Comparison of ENCODE assay signal across 8 cellular contexts in the genomic region with DNA sequence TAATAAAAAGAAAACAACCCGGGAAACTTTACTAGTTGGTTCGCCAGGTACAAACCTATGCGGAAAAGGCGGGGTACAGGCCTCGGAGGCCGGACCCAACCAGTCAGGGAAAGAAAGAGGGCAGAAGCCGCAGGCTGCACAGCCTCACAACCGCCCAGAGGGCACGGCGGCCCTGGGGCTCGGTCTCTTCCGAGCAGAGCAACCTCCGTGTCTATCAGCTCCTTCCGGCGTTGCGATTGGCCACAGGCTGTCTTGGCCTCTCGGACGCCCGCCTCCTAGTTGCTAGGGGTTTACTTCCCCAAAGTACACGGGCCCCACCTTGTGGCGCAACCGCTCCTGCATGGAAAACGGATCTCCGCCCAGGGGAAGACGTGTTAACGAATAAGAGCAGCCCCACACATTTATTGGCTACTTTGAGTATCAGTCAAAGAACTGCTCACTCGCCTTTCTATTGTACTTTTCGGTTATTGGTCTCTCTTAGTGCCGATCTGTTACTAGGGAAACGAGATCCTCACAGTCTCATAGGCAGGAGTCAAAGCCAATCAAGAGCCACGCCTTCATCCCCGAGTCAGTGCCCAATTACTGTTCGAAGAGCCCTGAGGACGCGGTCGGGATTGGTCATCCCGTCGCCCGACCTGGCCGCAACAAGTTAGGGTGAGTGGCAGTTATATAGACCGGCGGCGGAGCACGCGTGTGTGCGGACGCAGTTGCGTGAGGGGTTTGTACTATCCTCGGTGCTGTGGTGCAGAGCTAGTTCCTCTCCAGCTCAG. TPM values are rescaled to one million over a fixed set of nuclear protein-coding genes. Genes with fewer than 3 reads are reported as not detected.
DNase-seq lines count a peak whose midpoint lies in the region; ATAC-seq, FAIRE-seq and TF ChIP-seq lines count a peak whose summit lies in the region.

G3BP1 (plus strand) TSS at position 696 of the 770 bp plus-strand sequence. CDS start 14,667 bp downstream, outside the sequence.

- H3K23ac ChIP-seq in trophoblast cell (ENCODE audit: low read length): no peak within 1 kb of the TSS

- H2AFZ ChIP-seq in trophoblast cell (ENCODE audit: insufficient read depth, low read length, poor library complexity): peak within 1 kb of the TSS; percentile 96

- DNase-seq in GM12892 (ENCODE audit: insufficient read length) (peak; percentile 89), NCI-H146 (lab: John Stamatoyannopoulos, UW) (peak; percentile 99), T-helper 1 cell (peak; percentile 98 to 100 (median 99)), adrenal gland (peak; percentile 100), cardiac septum (ENCODE audit: low spot score) (peak; percentile 100), trophoblast cell (peak; percentile 100), transverse colon (peak; percentile 100)

- TF ChIP-seq EP300 in transverse colon (IDR thresholded peaks at IDR 0.05; ENCODE audit: low read depth): no peak

- H3K36me3 ChIP-seq in adrenal gland (replicated peaks in 1 of 2): no peaks in the 10 kb centered on the region
- H3K36me3 ChIP-seq in trophoblast cell (ENCODE audit: control insufficient read depth in 1 of 2, insufficient read depth in 2 of 2, low read length in 2 of 2): no peaks in the 10 kb centered on the region
- no peaks in the 10 kb centered on the region for H3K36me3 ChIP-seq in transverse colon

- H2BK5ac ChIP-seq in trophoblast cell (ENCODE audit: low read depth, low read length, poor library complexity): peak within 1 kb of the TSS; percentile 96

- peak within 1 kb of the TSS; percentile 12 to 83 (median 81) for H3K4me3 ChIP-seq in adrenal gland
- peak within 1 kb of the TSS; percentile 99 for H3K4me3 ChIP-seq in trophoblast cell (ENCODE audit: low read depth, low read length)
- peak within 1 kb of the TSS; percentile 68 to 86 (median 78) for H3K4me3 ChIP-seq in transverse colon

- H2AK5ac ChIP-seq in trophoblast cell (ENCODE audit: low read length): peak within 1 kb of the TSS; percentile 91

- peaks cover 23% of the 10 kb centered on the region for H3K79me2 ChIP-seq in trophoblast cell (ENCODE audit: control insufficient read depth, insufficient read depth, low read length, poor library complexity)

- H4K91ac ChIP-seq in trophoblast cell (ENCODE audit: low read depth, low read length): peak within 1 kb of the TSS; percentile 99

- in situ Hi-C loops in transverse colon (cut with MboI; ENCODE audit: low pct_ligation_motif_present in 1 of 4, low pct_unique_long_range_greater_than_20kb in 1 of 4, low sequenced_read_pairs in 3 of 4): loop anchor here in 1 of 4 donors (25.0 kb wide), 1 partner anchor 309 kb away; no protein-coding TSS in a partner anchor

- H3K14ac ChIP-seq in trophoblast cell (ENCODE audit: low read length): peak within 1 kb of the TSS; percentile 99

- H3K27ac ChIP-seq in adrenal gland (peak within 1 kb of the TSS; percentile 94 to 99 (median 97)), trophoblast cell (ENCODE audit: low read depth, low read length) (peak within 1 kb of the TSS; percentile 97), transverse colon (peak within 1 kb of the TSS; percentile 97 to 99 (median 98))

- intact Hi-C loops in adrenal gland (cut with DNase I): no loop called here
- intact Hi-C loops in cardiac septum (cut with DNase I): no loop called here
- intact Hi-C loops in transverse colon (cut with DNase I; ENCODE audit: low total_unique reads): no loop called here

- H3K9me3 ChIP-seq in adrenal gland (replicated peaks in 1 of 3) (no peaks in the 10 kb centered on the region), trophoblast cell (ENCODE audit: insufficient read depth, low read depth, low read length) (no peaks in the 10 kb centered on the region), transverse colon (no peaks in the 10 kb centered on the region)

- peak; percentile 77 for ATAC-seq in HG02852 (IDR thresholded peaks at IDR 0.05; ENCODE audit: unreplicated experiment)

- peak within 1 kb of the TSS; percentile 90 for H3K9ac ChIP-seq in trophoblast cell (ENCODE audit: low read length)

- H3K4me2 ChIP-seq in trophoblast cell (ENCODE audit: low read length): peak within 1 kb of the TSS; percentile 88

- H3K27me3 ChIP-seq in adrenal gland: no peaks in the 10 kb centered on the region
- no peaks in the 10 kb centered on the region for H3K27me3 ChIP-seq in trophoblast cell (ENCODE audit: insufficient read depth, low read length)
- no peaks in the 10 kb centered on the region for H3K27me3 ChIP-seq in transverse colon

- peak within 1 kb of the TSS; percentile 99 for H4K12ac ChIP-seq in trophoblast cell (ENCODE audit: low read depth, low read length)

- peak; percentile 98 for TF ChIP-seq POLR2A in GM12892 (IDR thresholded peaks at IDR 0.05; ENCODE audit: low read depth, low read length)
- TF ChIP-seq POLR2A in adrenal gland (IDR thresholded peaks at IDR 0.05): peak; percentile 96 to 99
- TF ChIP-seq POLR2A in transverse colon (IDR thresholded peaks at IDR 0.05): peak; percentile 91

- TF ChIP-seq CTCF in adrenal gland (IDR thresholded peaks at IDR 0.05) (peak; percentile 21 to 66 (median 54)), transverse colon (IDR thresholded peaks at IDR 0.05) (peak; percentile 29 to 60 (median 46))

- peak within 1 kb of the TSS; percentile 91 for H2BK120ac ChIP-seq in trophoblast cell (ENCODE audit: insufficient read depth, low read length, poor library complexity)

- 0% methylated on average over 21 to 49 of the region's 49 CpGs for WGBS in adrenal gland, 4 donors
- no CpG with 5 or more reads among the region's 49 CpGs for WGBS in trophoblast cell (ENCODE audit: extremely low coverage, insufficient coverage, insufficient read length)
- WGBS in transverse colon (ENCODE audit: low coverage in 1 of 2), 2 donors: 0% methylated on average over 6 to 49 of the region's 49 CpGs

- H3K4ac ChIP-seq in trophoblast cell (ENCODE audit: low read depth, low read length): peak within 1 kb of the TSS; percentile 96

- peaks cover 17% of the 10 kb centered on the region for H3K79me1 ChIP-seq in trophoblast cell (ENCODE audit: low read length)

- H2BK12ac ChIP-seq in trophoblast cell (ENCODE audit: low read length): peak within 1 kb of the TSS; percentile 28

- H3K4me1 ChIP-seq in adrenal gland (replicated peaks in 1 of 2) (peaks cover 30 to 41% of the 10 kb centered on the region in 2 donors), trophoblast cell (ENCODE audit: control insufficient read depth in 1 of 2, insufficient read depth in 2 of 2, low read length in 2 of 2) (peaks cover 9% of the 10 kb centered on the region in 2 experiments), transverse colon (peaks cover 23 to 47% (median 39%) of the 10 kb centered on the region in 4 donors)

- H3K18ac ChIP-seq in trophoblast cell (ENCODE audit: low read length): peak within 1 kb of the TSS; percentile 99

- H4K8ac ChIP-seq in trophoblast cell (ENCODE audit: low read depth, low read length): peak within 1 kb of the TSS; percentile 100

- peak; percentile 100 for FAIRE-seq in GM12892 (lab: Jason Lieb, UNC)

RNA-seq across cellular contexts. Expression of gene G3BP1, which starts in this region (rescaled TPM):
- 110 TPM for polyA plus RNA-seq in GM12892 (2012; ENCODE audit: missing spikeins)
- 100 to 1,000 TPM in 5 of 8 donors, 10 to 100 TPM in 3; 61.4 to 167 (median 135) TPM for total RNA-seq in adrenal gland
- 10 to 100 TPM; 11.5 to 90.3 (median 13.0) TPM for polyA plus RNA-seq in adrenal gland
- 99.4 TPM for total RNA-seq in cardiac septum
- polyA plus RNA-seq in trophoblast cell (2013): 86.3 and 87.7 TPM in 2 replicates
- total RNA-seq in transverse colon: 10 to 100 TPM; 35.4 to 88.6 (median 66.7) TPM

Comparison
In these comparisons a context has a peak if more than half of its experiments do, and no peak if none do; other contexts are left out.
1. Peak in every context shown above with its lines: DNase-seq, ATAC-seq, H3K4me3 ChIP-seq and H3K27ac ChIP-seq.